2 cellular contexts compared by ENCODE assay signal in the genomic region with DNA sequence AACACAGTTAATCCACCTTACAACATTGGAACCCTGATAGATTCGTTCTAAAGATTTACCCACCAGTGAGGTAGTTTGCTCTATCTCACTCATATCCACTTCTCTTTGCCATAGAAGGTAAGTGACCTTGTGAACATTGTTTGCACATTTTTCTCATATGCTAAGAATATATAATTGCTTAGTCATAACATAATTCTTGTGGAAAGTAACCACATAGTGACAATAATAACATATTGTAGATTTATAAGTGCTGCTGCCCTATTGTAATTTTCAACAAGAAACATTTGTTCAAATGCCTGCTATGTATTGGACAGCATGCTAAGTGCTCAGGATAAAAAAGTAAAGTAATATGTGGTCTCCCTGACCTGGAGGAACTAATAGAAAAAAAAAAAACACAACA.
TF ChIP-seq lines count a peak whose summit lies in the region.

No MANE protein-coding gene starts in this region.

TF ChIP-seq in IMR-90, 13 proteins besides CTCF, POLR2A, EP300 and RAD21 (continued from another document):
- TF ChIP-seq CHD1 (IDR thresholded peaks at IDR 0.05; ENCODE audit: low read depth, low read length): no peak

TF ChIP-seq in HepG2, 621 proteins besides CTCF, POLR2A, EP300 and RAD21 (continued from another document):
- TF ChIP-seq ZNF430 (CRISPR knock-in tag; IDR thresholded peaks at IDR 0.05): no peak
- TF ChIP-seq ZNF205 (CRISPR knock-in tag; IDR thresholded peaks at IDR 0.05): no peak
- TF ChIP-seq, protein P1, sequence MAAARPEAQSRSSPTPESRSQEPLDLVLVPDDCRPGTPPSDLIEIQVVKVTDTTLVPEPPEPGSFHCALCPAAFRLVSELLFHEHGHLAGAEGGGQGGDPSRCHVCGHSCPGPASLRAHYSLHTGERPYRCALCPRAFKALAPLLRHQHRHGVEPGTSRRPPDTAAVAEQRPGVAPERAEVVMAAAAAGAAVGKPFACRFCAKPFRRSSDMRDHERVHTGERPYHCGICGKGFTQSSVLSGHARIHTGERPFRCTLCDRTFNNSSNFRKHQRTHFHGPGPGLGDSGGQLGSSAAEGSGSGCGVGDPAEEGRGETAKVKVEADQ (CRISPR knock-in tag; IDR thresholded peaks at IDR 0.05; ENCODE audit: borderline replicate concordance): no peak
- TF ChIP-seq GLI4 (CRISPR knock-in tag; IDR thresholded peaks at IDR 0.05; ENCODE audit: borderline replicate concordance): no peak
- TF ChIP-seq SOX13 (IDR thresholded peaks at IDR 0.05): no peak
- TF ChIP-seq SOX13 (CRISPR knock-in tag; conservative IDR thresholded peaks at IDR 0.05 in 1 of 2, IDR thresholded peaks at IDR 0.05 in 1 of 2): no peak
- no peak for TF ChIP-seq ZMAT3 (CRISPR knock-in tag; conservative IDR thresholded peaks at IDR 0.05)
- no peak for TF ChIP-seq SIN3B (IDR thresholded peaks at IDR 0.05; ENCODE audit: low read length)
- TF ChIP-seq RBAK (CRISPR knock-in tag; IDR thresholded peaks at IDR 0.05): no peak
- TF ChIP-seq, protein P2, sequence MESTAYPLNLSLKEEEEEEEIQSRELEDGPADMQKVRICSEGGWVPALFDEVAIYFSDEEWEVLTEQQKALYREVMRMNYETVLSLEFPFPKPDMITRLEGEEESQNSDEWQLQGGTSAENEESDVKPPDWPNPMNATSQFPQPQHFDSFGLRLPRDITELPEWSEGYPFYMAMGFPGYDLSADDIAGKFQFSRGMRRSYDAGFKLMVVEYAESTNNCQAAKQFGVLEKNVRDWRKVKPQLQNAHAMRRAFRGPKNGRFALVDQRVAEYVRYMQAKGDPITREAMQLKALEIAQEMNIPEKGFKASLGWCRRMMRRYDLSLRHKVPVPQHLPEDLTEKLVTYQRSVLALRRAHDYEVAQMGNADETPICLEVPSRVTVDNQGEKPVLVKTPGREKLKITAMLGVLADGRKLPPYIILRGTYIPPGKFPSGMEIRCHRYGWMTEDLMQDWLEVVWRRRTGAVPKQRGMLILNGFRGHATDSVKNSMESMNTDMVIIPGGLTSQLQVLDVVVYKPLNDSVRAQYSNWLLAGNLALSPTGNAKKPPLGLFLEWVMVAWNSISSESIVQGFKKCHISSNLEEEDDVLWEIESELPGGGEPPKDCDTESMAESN (CRISPR knock-in tag; conservative IDR thresholded peaks at IDR 0.05): no peak
